23 cellular contexts compared by ENCODE assay signal in the genomic region with DNA sequence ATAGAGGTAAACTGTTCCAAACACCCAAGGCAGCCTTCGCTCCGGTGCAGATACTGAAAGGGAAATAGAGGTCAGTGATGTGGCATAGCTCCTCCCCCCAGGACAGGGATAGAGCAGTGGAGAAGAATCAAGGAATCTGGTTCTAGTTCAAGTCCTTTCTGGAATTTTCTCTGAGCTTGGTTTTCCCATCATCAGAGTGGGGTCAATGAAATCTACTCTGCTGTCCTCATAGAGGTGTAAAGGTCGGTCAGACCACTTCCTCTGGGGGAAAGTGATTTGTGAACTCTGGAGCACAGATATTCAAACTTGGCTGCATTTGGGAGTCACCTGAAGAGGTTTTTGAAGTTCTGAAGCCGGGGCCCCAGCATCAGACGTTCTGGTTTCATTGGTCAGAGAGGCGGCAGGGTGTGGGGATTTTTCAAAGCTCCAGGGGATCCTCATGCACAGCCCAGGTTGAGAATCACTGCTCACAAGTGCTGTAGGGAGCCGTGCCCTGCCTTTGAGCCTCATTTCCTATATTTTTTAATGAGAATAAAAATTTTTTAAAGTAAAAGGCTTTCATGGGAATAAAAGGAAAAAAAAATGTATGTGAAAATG.
A peak's percentile ranks its signal among the peaks of the same experiment; 100 is the strongest.
DNase-seq lines count a peak whose midpoint lies in the region; ATAC-seq and TF ChIP-seq lines count a peak whose summit lies in the region.
"Had no signal": no experiment of that assay in that cellular context is flagged by ENCODE, and none has a peak within 500 bp of the region (broad histone marks: within the 10 kb centered on the region; RNA-seq: fewer than 3 reads in every experiment).

No MANE protein-coding gene starts in this region.

- H3K4me1 ChIP-seq in ACC112 (ENCODE audit: control insufficient read depth, insufficient read depth, low read length, unreplicated experiment), result peaks cover 55% of the 10 kb centered on the region
- peaks cover 8% of the 10 kb centered on the region for H3K4me1 ChIP-seq in endodermal cell (ENCODE audit: control insufficient read depth, insufficient read depth, low read length)
- peaks cover 40% of the 10 kb centered on the region for H3K4me1 ChIP-seq in osteoblast (ENCODE audit: insufficient read depth, low read length)

- no peak overlapping the region for H2AFZ ChIP-seq in ACC112 (ENCODE audit: low read length, unreplicated experiment)
- no peak overlapping the region for H2AFZ ChIP-seq in osteoblast (ENCODE audit: low read length)

- no peaks in the 10 kb centered on the region for H3K27me3 Mint-ChIP-seq in endodermal cell (ENCODE audit: insufficient read depth)

- TF ChIP-seq CTCF in endodermal cell (conservative IDR thresholded peaks at IDR 0.05), result no peak
- TF ChIP-seq CTCF in osteoblast (IDR thresholded peaks at IDR 0.05; ENCODE audit: extremely low read depth, low read depth, low read length), result no peak

- H3K4me3 ChIP-seq in ACC112 (ENCODE audit: low read depth, low read length) (no peak overlapping the region), endodermal cell (ENCODE audit: low read length) (no peak overlapping the region), osteoblast (ENCODE audit: insufficient read depth, low read length) (no peak overlapping the region)
- H3K4me3 ChIP-seq: upper lobe of right lung had no signal

- no peak overlapping the region for H3K9ac ChIP-seq in endodermal cell (ENCODE audit: extremely low read depth, low read length, poor library complexity, severe bottlenecking)

- no peak for DNase-seq in endodermal cell
- no peak for DNase-seq in osteoblast (ENCODE audit: insufficient read length, low spot score, missing footprints)
- DNase-seq in midbrain (lab: John Stamatoyannopoulos, UW), result no peak
- DNase-seq in NOMO-1 (lab: John Stamatoyannopoulos, UW; ENCODE audit: unreplicated experiment in 2 of 2), result no peak
- DNase-seq in stimulated activated naive CD4-positive, alpha-beta T cell (lab: John Stamatoyannopoulos, UW), result no peak
- DNase-seq: activated CD4-positive, alpha-beta T cell treated with anti-CD3 and anti-CD28 coated beads, Interleukin-2, amount 10 ng/mL, durations not matched to agents 7 days and 5 days; activated CD8-positive, alpha-beta memory T cell treated with anti-CD3 and anti-CD28 coated beads, Interleukin-2, amount 50 U/mL, for 48 hours; activated naive CD8-positive, alpha-beta T cell treated with anti-CD3 and anti-CD28 coated beads, Interleukin-2, amount 50 U/mL, for 24 hours; Caco-2; cortex of kidney; DND-41; H7; mammary epithelial cell; NCI-H1105 treated with DMSO at 0.1 percent for 48 hours; posterior cingulate gyrus; stimulated activated CD4-positive, alpha-beta T cell treated with anti-CD3 and anti-CD28 coated beads, Interleukin-2, amount 100 ng/mL, for 24 hours; upper lobe of right lung had no signal

- 84 to 92% methylated on average over 5 to 7 of the region's 7 CpGs for WGBS in endodermal cell (ENCODE audit: insufficient coverage in 1 of 2, insufficient read length in 1 of 2), 2 experiments

- no peaks in the 10 kb centered on the region for H4K20me1 ChIP-seq in osteoblast (ENCODE audit: insufficient read depth, low read length)

- H3K27ac ChIP-seq in ACC112 (ENCODE audit: low read depth, low read length) (peak overlapping the region; percentile 50), endodermal cell (ENCODE audit: low read depth, low read length) (peak overlapping the region; percentile 84), osteoblast (ENCODE audit: low read depth, low read length) (peak overlapping the region; percentile 78)
- H3K27ac ChIP-seq: upper lobe of right lung had no signal

- no peaks in the 10 kb centered on the region for H3K9me3 Mint-ChIP-seq in endodermal cell

- no peaks in the 10 kb centered on the region for H3K36me3 Mint-ChIP-seq in endodermal cell (ENCODE audit: low read depth)

- ATAC-seq in GM21447 (IDR thresholded peaks at IDR 0.05; ENCODE audit: unreplicated experiment), result peak; percentile 36
- no peak for ATAC-seq in HG03457 (IDR thresholded peaks at IDR 0.05; ENCODE audit: unreplicated experiment)
- ATAC-seq: activated naive CD8-positive, alpha-beta T cell treated with anti-CD3 and anti-CD28 coated beads, Interleukin-2, amount 50 U/mL, for 24 hours; upper lobe of right lung had no signal

- H3K79me2 ChIP-seq in ACC112 (ENCODE audit: control insufficient read depth, insufficient read depth, low read length, unreplicated experiment) (no peaks in the 10 kb centered on the region), osteoblast (ENCODE audit: insufficient read depth, low read length) (no peaks in the 10 kb centered on the region)

- peak overlapping the region; percentile 28 for H3K4me2 ChIP-seq in osteoblast (ENCODE audit: insufficient read depth, low read length)

- peaks cover 30% of the 10 kb centered on the region for H3K4me1 Mint-ChIP-seq in endodermal cell
- H3K4me1 Mint-ChIP-seq: B cell had no signal

- no peak overlapping the region for H3K4me3 Mint-ChIP-seq in endodermal cell
- H3K4me3 Mint-ChIP-seq: activated CD4-positive, alpha-beta T cell treated with anti-CD3 and anti-CD28 coated beads, Interleukin-2, amount 10 ng/mL, durations not matched to agents 7 days and 5 days; activated naive CD8-positive, alpha-beta T cell treated with anti-CD3 and anti-CD28 coated beads, Interleukin-2, amount 50 U/mL, for 24 hours; B cell; stimulated activated naive CD8-positive, alpha-beta T cell treated with anti-CD3 and anti-CD28 coated beads, Interleukin-15, Interleukin-2, amounts not matched to agents 100 ng/mL and 50 ng/mL, for 24 hours; T-helper 1 cell treated with Interleukin-12 subunit alpha and Interleukin-12 subunit beta and Interleukin-4 antibody, amounts not matched to agents 30 μg/mL and 1 μg/mL, for 36 hours had no signal

- H3K27me3 ChIP-seq in ACC112 (ENCODE audit: insufficient read depth, low read length), result no peaks in the 10 kb centered on the region
- no peaks in the 10 kb centered on the region for H3K27me3 ChIP-seq in endodermal cell (ENCODE audit: control insufficient read depth, insufficient read depth, low read length, poor library complexity, severe bottlenecking)
- H3K27me3 ChIP-seq in osteoblast (ENCODE audit: insufficient read depth, low read length), result no peaks in the 10 kb centered on the region
- H3K27me3 ChIP-seq: upper lobe of right lung had no signal

- H3K27ac Mint-ChIP-seq in endodermal cell, result no peak overlapping the region
- H3K27ac Mint-ChIP-seq: activated CD4-positive, alpha-beta T cell treated with anti-CD3 and anti-CD28 coated beads, Interleukin-2, amount 10 ng/mL, durations not matched to agents 7 days and 5 days; activated naive CD8-positive, alpha-beta T cell treated with anti-CD3 and anti-CD28 coated beads, Interleukin-2, amount 50 U/mL, for 24 hours; B cell; stimulated activated naive CD8-positive, alpha-beta T cell treated with anti-CD3 and anti-CD28 coated beads, Interleukin-15, Interleukin-2, amounts not matched to agents 100 ng/mL and 50 ng/mL, for 24 hours; T-helper 1 cell treated with Interleukin-12 subunit alpha and Interleukin-12 subunit beta and Interleukin-4 antibody, amounts not matched to agents 30 μg/mL and 1 μg/mL, for 36 hours had no signal

- H3K36me3 ChIP-seq in ACC112 (ENCODE audit: insufficient read depth, low read length) (no peaks in the 10 kb centered on the region), endodermal cell (ENCODE audit: control insufficient read depth, insufficient read depth, low read length) (no peaks in the 10 kb centered on the region), osteoblast (ENCODE audit: insufficient read depth, low read length) (no peaks in the 10 kb centered on the region)
- H3K36me3 ChIP-seq: upper lobe of right lung had no signal

- H3K9me3 ChIP-seq in endodermal cell (ENCODE audit: control insufficient read depth, low read length) (no peaks in the 10 kb centered on the region), osteoblast (ENCODE audit: low read depth, low read length) (no peaks in the 10 kb centered on the region)
- H3K9me3 ChIP-seq: Caco-2, upper lobe of right lung had no signal
